Comparison of ENCODE assay signal across 9 cellular contexts in the genomic region with DNA sequence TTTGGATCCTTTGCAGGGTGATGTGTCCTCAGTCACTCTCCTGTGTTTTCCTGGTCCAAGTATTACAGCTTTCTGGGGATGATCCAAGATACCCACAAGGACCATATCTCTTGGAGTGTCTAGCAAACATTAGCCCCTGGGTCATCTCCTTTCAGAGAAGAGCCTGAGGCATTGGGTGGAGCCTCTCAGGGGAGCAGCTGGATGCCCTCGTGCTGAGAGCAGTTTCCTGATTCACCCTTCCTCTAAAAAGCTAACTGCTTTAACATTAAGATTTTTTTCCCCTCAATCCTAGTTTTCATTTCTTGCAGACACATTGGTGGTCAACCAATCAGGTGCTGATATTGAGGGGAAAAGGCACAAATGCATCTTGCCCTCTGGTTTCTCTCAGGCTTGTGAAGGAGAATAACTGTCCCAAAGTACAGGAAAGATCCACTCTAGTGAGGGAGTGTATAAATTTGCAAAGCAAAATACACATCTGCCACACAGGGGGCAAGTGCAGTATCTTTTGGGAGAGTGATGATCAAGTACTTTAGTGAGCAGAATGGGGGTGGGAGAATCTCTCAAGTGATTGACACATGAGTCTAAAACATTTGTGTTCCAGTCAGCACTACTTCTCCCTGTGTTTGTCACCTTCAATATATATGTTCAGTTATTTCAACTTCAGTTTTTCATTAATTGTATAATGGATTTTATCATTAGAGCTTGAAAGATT. TPM values are rescaled to one million over a fixed set of nuclear protein-coding genes. Genes with fewer than 3 reads are reported as not detected.
A peak's percentile ranks its signal among the peaks of the same experiment; 100 is the strongest.
DNase-seq lines count a peak whose midpoint lies in the region; ATAC-seq and TF ChIP-seq lines count a peak whose summit lies in the region.
"Not testable (repeated sequence)": the region's sequence is repeated elsewhere in the genome, so short reads cannot be mapped to it uniquely, and the experiment has no call there.
"Had no signal": no experiment of that assay in that cellular context is flagged by ENCODE, and none has a peak within 500 bp of the region (broad histone marks: within the 10 kb centered on the region; RNA-seq: fewer than 3 reads in every experiment).

No MANE protein-coding gene starts in this region.

- not testable (repeated sequence) for H2AFZ ChIP-seq in OCI-LY1 (ENCODE audit: low read length)

- not testable (repeated sequence) for H3K27me3 Mint-ChIP-seq in CD8-positive, alpha-beta T cell (ENCODE audit: low read depth); activated B cell treated with CpG ODN at 0.5 μM for 24 hours; activated T-helper 17 cell treated with anti-CD3 and anti-CD28 coated beads, Interleukin-2, amount 50 U/mL, for 72 hours; MCF 10A (ENCODE audit: insufficient read depth, unreplicated experiment); memory B cell

- H3K27me3 ChIP-seq in CD8-positive, alpha-beta T cell (ENCODE audit: insufficient read depth, low read length); OCI-LY1 (ENCODE audit: insufficient read depth, low read length): not testable (repeated sequence)

- not testable (repeated sequence) for H3F3A ChIP-seq in OCI-LY1 (ENCODE audit: insufficient read depth, low read length)

- TF ChIP-seq CTCF in CD8-positive, alpha-beta T cell (IDR thresholded peaks at IDR 0.05); OCI-LY1 (IDR thresholded peaks at IDR 0.05; ENCODE audit: low read length); activated B cell treated with CpG ODN at 0.5 μM for 24 hours (IDR thresholded peaks at IDR 0.05); MCF 10A (IDR thresholded peaks at IDR 0.05; ENCODE audit: unreplicated experiment): not testable (repeated sequence)

- H3K9me3 Mint-ChIP-seq in CD8-positive, alpha-beta T cell; activated B cell treated with CpG ODN at 0.5 μM for 24 hours; activated T-helper 17 cell treated with anti-CD3 and anti-CD28 coated beads, Interleukin-2, amount 50 U/mL, for 72 hours; MCF 10A (ENCODE audit: unreplicated experiment); memory B cell: not testable (repeated sequence)

- H3K27ac ChIP-seq in CD8-positive, alpha-beta T cell (ENCODE audit: low read depth, low read length); OCI-LY1 (ENCODE audit: low read depth, low read length, poor library complexity, severe bottlenecking): not testable (repeated sequence)

- H3K79me2 ChIP-seq in OCI-LY1 (ENCODE audit: insufficient read depth, low read length): peaks cover 68% of the 10 kb centered on the region

- POLR2A ChIA-PET in CD8-positive, alpha-beta T cell (lab: Charles Lee): interaction anchor here (1.5 kb wide), 1 partner anchor 9 kb away, joined by 5 read pairs; no protein-coding TSS in a partner anchor
- POLR2A ChIA-PET in activated B cell treated with CpG ODN at 0.5 μM for 24 hours (lab: Charles Lee): interaction anchor here (9.0 kb wide), 1 partner anchor 10 kb away, joined by 108 read pairs; no protein-coding TSS in a partner anchor
- POLR2A ChIA-PET in MCF 10A (lab: Yijun Ruan, JAX): not testable (repeated sequence)

- peaks cover 25% of the 10 kb centered on the region for H3K4me1 ChIP-seq in CD8-positive, alpha-beta T cell (ENCODE audit: insufficient read depth, low read length)
- peaks cover 32% of the 10 kb centered on the region for H3K4me1 ChIP-seq in OCI-LY1 (ENCODE audit: insufficient read depth, low read length, severe bottlenecking)

- H3K36me3 Mint-ChIP-seq in CD8-positive, alpha-beta T cell: peaks cover 16% of the 10 kb centered on the region
- H3K36me3 Mint-ChIP-seq in activated B cell treated with CpG ODN at 0.5 μM for 24 hours (ENCODE audit: low read depth) (peaks cover 16% of the 10 kb centered on the region), MCF 10A (ENCODE audit: insufficient read depth, unreplicated experiment) (peaks cover 13% of the 10 kb centered on the region)
- peaks cover 35% of the 10 kb centered on the region for H3K36me3 Mint-ChIP-seq in activated T-helper 17 cell treated with anti-CD3 and anti-CD28 coated beads, Interleukin-2, amount 50 U/mL, for 72 hours (ENCODE audit: low read depth)
- H3K36me3 Mint-ChIP-seq in memory B cell: not testable (repeated sequence)

- H3K4me3 ChIP-seq in CD8-positive, alpha-beta T cell (ENCODE audit: low read depth, low read length): not testable (repeated sequence)
- H3K4me3 ChIP-seq in OCI-LY1 (ENCODE audit: low read depth, low read length, poor library complexity, severe bottlenecking): peak overlapping the region; percentile 93

- intact Hi-C loops in CD8-positive, alpha-beta T cell (cut with DNase I, micrococcal nuclease): loop anchor here in 1 of 2 experiments (10.0 kb wide), 2 partner anchors 689 to 719 kb away; a partner anchor contains a TSS
- intact Hi-C loops in activated B cell treated with CpG ODN at 0.5 μM for 24 hours (cut with micrococcal nuclease); MCF 10A (cut with micrococcal nuclease): not testable (repeated sequence)

- H3K36me3 ChIP-seq in CD8-positive, alpha-beta T cell (ENCODE audit: insufficient read depth, low read length): not testable (repeated sequence)
- peaks cover 49% of the 10 kb centered on the region for H3K36me3 ChIP-seq in OCI-LY1 (ENCODE audit: insufficient read depth, low read length)

- not testable (repeated sequence) for DNase-seq in CD8-positive, alpha-beta T cell; activated B cell treated with CpG ODN at 0.5 μM for 24 hours; MCF 10A (ENCODE audit: unreplicated experiment); memory B cell (ENCODE audit: low spot score in 2 of 2)
- DNase-seq in NAMALWA (ENCODE audit: low spot score): peak; percentile 75

- H3K9me2 ChIP-seq in OCI-LY1 (ENCODE audit: low read depth, low read length): not testable (repeated sequence)

- not testable (repeated sequence) for H3K9ac ChIP-seq in OCI-LY1 (ENCODE audit: low read length)

- H3K4me3 Mint-ChIP-seq in CD8-positive, alpha-beta T cell: peak overlapping the region; percentile 62
- H3K4me3 Mint-ChIP-seq in activated B cell treated with CpG ODN at 0.5 μM for 24 hours (peak overlapping the region; percentile 100), MCF 10A (ENCODE audit: unreplicated experiment) (peak overlapping the region; percentile 97), memory B cell (peak overlapping the region; percentile 71)
- peak overlapping the region; percentile 94 for H3K4me3 Mint-ChIP-seq in activated T-helper 17 cell treated with anti-CD3 and anti-CD28 coated beads, Interleukin-2, amount 50 U/mL, for 72 hours

- not testable (repeated sequence) for BruUV-seq in MCF 10A (replicated peaks; lab: Mats Ljungman, UMichigan)

- H3K4me1 Mint-ChIP-seq in CD8-positive, alpha-beta T cell (ENCODE audit: low read depth): peaks cover 41% of the 10 kb centered on the region
- peaks cover 58% of the 10 kb centered on the region for H3K4me1 Mint-ChIP-seq in activated B cell treated with CpG ODN at 0.5 μM for 24 hours
- H3K4me1 Mint-ChIP-seq in activated T-helper 17 cell treated with anti-CD3 and anti-CD28 coated beads, Interleukin-2, amount 50 U/mL, for 72 hours; MCF 10A (ENCODE audit: insufficient read depth, unreplicated experiment): not testable (repeated sequence)
- H3K4me1 Mint-ChIP-seq in memory B cell: peaks cover 17% of the 10 kb centered on the region

- CTCF ChIA-PET in CD8-positive, alpha-beta T cell (lab: Charles Lee); activated B cell treated with CpG ODN at 0.5 μM for 24 hours (lab: Charles Lee): not testable (repeated sequence)
- CTCF ChIA-PET in MCF 10A (lab: Yijun Ruan, JAX): interaction anchor here (0.6 kb wide), 1 partner anchor 15 kb away, joined by 3 read pairs; no protein-coding TSS in a partner anchor

- H3K4me2 ChIP-seq in OCI-LY1 (ENCODE audit: low read length): peak overlapping the region; percentile 82; the same call in 1 of the 2 replicates

- H4K20me1 ChIP-seq in OCI-LY1 (ENCODE audit: insufficient read depth, low read length): not testable (repeated sequence)

- H3K9me3 ChIP-seq in CD8-positive, alpha-beta T cell (ENCODE audit: low read length); OCI-LY1 (ENCODE audit: low read length): not testable (repeated sequence)

- not testable (repeated sequence) for H3K27ac Mint-ChIP-seq in CD8-positive, alpha-beta T cell; activated T-helper 17 cell treated with anti-CD3 and anti-CD28 coated beads, Interleukin-2, amount 50 U/mL, for 72 hours; MCF 10A (ENCODE audit: low read depth, unreplicated experiment)
- H3K27ac Mint-ChIP-seq in activated B cell treated with CpG ODN at 0.5 μM for 24 hours (peak overlapping the region; percentile 53), memory B cell (peak overlapping the region; percentile 28)

- ATAC-seq in CD8-positive, alpha-beta T cell; activated B cell treated with CpG ODN at 0.5 μM for 24 hours (ENCODE audit: low read depth); activated T-helper 17 cell treated with anti-CD3 and anti-CD28 coated beads, Interleukin-2, amount 50 U/mL, for 72 hours (replicated peaks); memory B cell (ENCODE audit: low read depth): not testable (repeated sequence)

RNA-seq across cellular contexts. Expression of a gene that starts 2.4 kb away (rescaled TPM):
- total RNA-seq in CD8-positive, alpha-beta T cell: 10 to 100 TPM; 23.4 to 26.6 TPM
- total RNA-seq in activated B cell treated with CpG ODN at 0.5 μM for 24 hours: 54.4 and 71.6 TPM in 2 replicates
- 10 to 100 TPM; 22.8 to 23.7 TPM for total RNA-seq in activated T-helper 17 cell treated with anti-CD3 and anti-CD28 coated beads, Interleukin-2, amount 50 U/mL, for 72 hours
- total RNA-seq in MCF 10A (2022): 9.2 and 13.1 TPM in 2 replicates
- total RNA-seq: chondrocyte, hepatocyte had no signal
